Comparison of ENCODE assay signal across 6 cellular contexts in genomic region chr1:145995964-145996432, GRCh38. TPM values are rescaled to one million over a fixed set of nuclear protein-coding genes. Genes with fewer than 3 reads are reported as not detected.
DNase-seq lines count a peak whose midpoint lies in the region; ATAC-seq and TF ChIP-seq lines count a peak whose summit lies in the region.

No MANE protein-coding gene starts in this region.

- no peaks in the 10 kb centered on the region for H3K9me3 Mint-ChIP-seq in CD8-positive, alpha-beta T cell
- peaks cover 0 to 10% (median 3%) of the 10 kb centered on the region in 6 donors for H3K9me3 Mint-ChIP-seq in immature natural killer cell

- H3K27ac ChIP-seq in CD8-positive, alpha-beta T cell (ENCODE audit: low read depth, low read length) = peak overlapping the region; percentile 98

- no peaks in the 10 kb centered on the region for H3K9me3 ChIP-seq in CD8-positive, alpha-beta T cell (ENCODE audit: low read length)

- H3K4me3 Mint-ChIP-seq in CD8-positive, alpha-beta T cell = peak overlapping the region; percentile 96
- H3K4me3 Mint-ChIP-seq in immature natural killer cell = peak overlapping the region; percentile 97 to 100 (median 98)

- DNase-seq in CD8-positive, alpha-beta T cell = peak in 2 of 7 experiments; percentile 24 to 61
- DNase-seq in SW480 (ENCODE audit: low spot score) (peak; percentile 35), immature natural killer cell (no peak), GM20000 (ENCODE audit: low spot score) (no peak), occipital lobe (lab: John Stamatoyannopoulos, UW) (no peak)

- peak overlapping the region; percentile 71 for H3K4me3 ChIP-seq in CD8-positive, alpha-beta T cell (ENCODE audit: low read depth, low read length)

- H3K27ac Mint-ChIP-seq in CD8-positive, alpha-beta T cell = peak overlapping the region; percentile 98
- peak overlapping the region; percentile 95 to 98 (median 96) for H3K27ac Mint-ChIP-seq in immature natural killer cell

- POLR2A ChIA-PET in CD8-positive, alpha-beta T cell (lab: Charles Lee) = interaction anchor here (0.6 to 11.9 kb wide), 16 partner anchors 9 to 137 kb away, joined by 3 to 366 read pairs (median 8); partner anchors contain the start of genes ANKRD34A, LIX1L, PEX11B and PIAS3

- intact Hi-C loops in CD8-positive, alpha-beta T cell (cut with DNase I, micrococcal nuclease) = loop anchor here (1.0 to 5.0 kb wide), 8 partner anchors 11 to 149 kb away; partner anchors contain the start of genes ANKRD34A (in 1 of the 2), NUDT17 (in 1 of the 2), PEX11B (in 1 of the 2) and POLR3GL (in 1 of the 2)

- peaks cover 36% of the 10 kb centered on the region for H3K4me1 ChIP-seq in CD8-positive, alpha-beta T cell (ENCODE audit: insufficient read depth, low read length)

- no peaks in the 10 kb centered on the region for H3K27me3 ChIP-seq in CD8-positive, alpha-beta T cell (ENCODE audit: insufficient read depth, low read length)

- CTCF ChIA-PET in CD8-positive, alpha-beta T cell (lab: Charles Lee) = interaction anchor here (0.6 to 13.7 kb wide), 9 partner anchors 10 to 150 kb away, joined by 3 to 191 read pairs (median 3); partner anchors contain the start of genes ANKRD34A, NUDT17 and POLR3GL

- no peak for ATAC-seq in CD8-positive, alpha-beta T cell
- ATAC-seq in HG02852 (IDR thresholded peaks at IDR 0.05; ENCODE audit: unreplicated experiment) = no peak

- H3K36me3 ChIP-seq in CD8-positive, alpha-beta T cell (ENCODE audit: insufficient read depth, low read length) = peaks cover 39% of the 10 kb centered on the region

- no peak for TF ChIP-seq CTCF in CD8-positive, alpha-beta T cell (IDR thresholded peaks at IDR 0.05)
- no peak for TF ChIP-seq CTCF in GM20000 (IDR thresholded peaks at IDR 0.05; ENCODE audit: extremely low read depth, missing control alignments)

- no peaks in the 10 kb centered on the region for H3K27me3 Mint-ChIP-seq in CD8-positive, alpha-beta T cell (ENCODE audit: low read depth)
- peaks cover 8 to 29% (median 12%) of the 10 kb centered on the region in 3 donors for H3K27me3 Mint-ChIP-seq in immature natural killer cell (ENCODE audit: low read depth in 3 of 3)

- H3K36me3 Mint-ChIP-seq in CD8-positive, alpha-beta T cell = peaks cover 57% of the 10 kb centered on the region
- H3K36me3 Mint-ChIP-seq in immature natural killer cell = peaks cover 50 to 52% (median 50%) of the 10 kb centered on the region in 3 donors

- peaks cover 58% of the 10 kb centered on the region for H3K4me1 Mint-ChIP-seq in CD8-positive, alpha-beta T cell (ENCODE audit: low read depth)
- peaks cover 64% of the 10 kb centered on the region in 2 donors for H3K4me1 Mint-ChIP-seq in immature natural killer cell

RNA-seq across cellular contexts. Expression of gene TXNIP, which starts 0.4 kb away (rescaled TPM):
- total RNA-seq in CD8-positive, alpha-beta T cell = 100 to 1,000 TPM; 627 to 652 TPM
- polyA plus RNA-seq in immature natural killer cell = 1,000 to 10,000 TPM; 3,408 to 4,367 (median 4,229) TPM
- total RNA-seq in occipital lobe = 317 TPM

RNA-seq across cellular contexts. Expression of gene HJV, which starts 25.5 kb away (rescaled TPM):
- not detected for total RNA-seq in CD8-positive, alpha-beta T cell
- not detected for polyA plus RNA-seq in immature natural killer cell
- not detected for total RNA-seq in occipital lobe

RNA-seq across cellular contexts. Expression of gene POLR3GL, which starts 31.5 kb away (rescaled TPM):
- total RNA-seq in CD8-positive, alpha-beta T cell = 10 to 100 TPM; 12.9 to 14.4 TPM
- polyA plus RNA-seq in immature natural killer cell = 100 to 1,000 TPM; 112 to 207 (median 119) TPM
- 16.2 TPM for total RNA-seq in occipital lobe

RNA-seq across cellular contexts. Expression of gene ANKRD34A, which starts 31.6 kb away (rescaled TPM):
- under 1 TPM; 0.42 to 0.62 TPM for total RNA-seq in CD8-positive, alpha-beta T cell
- under 1 TPM in 2 of 3 donors, not detected in 1; 0.11 to 0.55 TPM for polyA plus RNA-seq in immature natural killer cell
- 2.2 TPM for total RNA-seq in occipital lobe

RNA-seq across cellular contexts. Expression of gene LIX1L, which starts 38.2 kb away (rescaled TPM):
- 10 to 100 TPM; 14.7 to 16.4 TPM for total RNA-seq in CD8-positive, alpha-beta T cell
- polyA plus RNA-seq in immature natural killer cell = 10 to 100 TPM; 17.9 to 28.0 (median 20.7) TPM
- 22.1 TPM for total RNA-seq in occipital lobe
